2 cellular contexts compared by ENCODE assay signal in the genomic region with DNA sequence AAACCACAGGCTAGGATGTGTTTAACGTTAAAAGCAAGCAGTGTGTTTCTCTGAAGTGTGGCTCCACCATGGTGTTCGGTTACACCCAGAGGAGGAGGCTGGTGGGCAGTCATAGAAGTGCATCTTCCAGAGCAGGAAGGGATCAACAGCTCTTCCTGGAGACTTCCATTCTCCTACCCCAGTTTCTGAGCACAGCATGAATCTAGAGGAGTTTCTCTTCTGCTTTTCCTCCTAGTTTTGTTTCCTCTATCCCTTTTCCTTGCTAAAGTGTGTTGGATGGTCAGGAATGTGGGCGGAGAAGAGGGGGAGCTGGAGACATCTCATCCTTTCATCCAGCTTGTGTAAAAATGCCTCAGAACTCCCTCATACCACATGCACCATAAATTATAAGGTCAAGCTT.
TF ChIP-seq lines count a peak whose summit lies in the region.

No MANE protein-coding gene starts in this region.

TF ChIP-seq in GM23338, 12 proteins besides CTCF, POLR2A, EP300 and RAD21:
- no peak for TF ChIP-seq NANOG (IDR thresholded peaks at IDR 0.05; ENCODE audit: borderline replicate concordance)
- TF ChIP-seq CREB1 (CRISPR knock-in tag; IDR thresholded peaks at IDR 0.05; ENCODE audit: low read depth) = no peak
- no peak for TF ChIP-seq JUNB (IDR thresholded peaks at IDR 0.05; ENCODE audit: unreplicated experiment)
- TF ChIP-seq ZNF331 (CRISPR knock-in tag; IDR thresholded peaks at IDR 0.05; ENCODE audit: low read depth) = no peak
- TF ChIP-seq STAT1 (IDR thresholded peaks at IDR 0.05; ENCODE audit: unreplicated experiment) = no peak

TF ChIP-seq in HepG2, 621 proteins besides CTCF, POLR2A, EP300 and RAD21:
- TF ChIP-seq ZNF337 (CRISPR knock-in tag; IDR thresholded peaks at IDR 0.05; ENCODE audit: borderline replicate concordance, low read depth) (no peak), ZNF720 (CRISPR knock-in tag; IDR thresholded peaks at IDR 0.05) (no peak), MBD4 (IDR thresholded peaks at IDR 0.05; ENCODE audit: borderline replicate concordance, low read length) (no peak), SIX4 (CRISPR knock-in tag; IDR thresholded peaks at IDR 0.05) (no peak), ZNF251 (CRISPR knock-in tag; IDR thresholded peaks at IDR 0.05) (no peak), JUNB (CRISPR knock-in tag; IDR thresholded peaks at IDR 0.05; ENCODE audit: borderline replicate concordance) (no peak), JARID2 (CRISPR knock-in tag; IDR thresholded peaks at IDR 0.05; ENCODE audit: insufficient replicate concordance) (no peak), SYNCRIP (IDR thresholded peaks at IDR 0.05; ENCODE audit: insufficient read depth, low read depth, low read length) (no peak), ZNF44 (CRISPR knock-in tag; IDR thresholded peaks at IDR 0.05) (no peak)
- TF ChIP-seq, protein P1, sequence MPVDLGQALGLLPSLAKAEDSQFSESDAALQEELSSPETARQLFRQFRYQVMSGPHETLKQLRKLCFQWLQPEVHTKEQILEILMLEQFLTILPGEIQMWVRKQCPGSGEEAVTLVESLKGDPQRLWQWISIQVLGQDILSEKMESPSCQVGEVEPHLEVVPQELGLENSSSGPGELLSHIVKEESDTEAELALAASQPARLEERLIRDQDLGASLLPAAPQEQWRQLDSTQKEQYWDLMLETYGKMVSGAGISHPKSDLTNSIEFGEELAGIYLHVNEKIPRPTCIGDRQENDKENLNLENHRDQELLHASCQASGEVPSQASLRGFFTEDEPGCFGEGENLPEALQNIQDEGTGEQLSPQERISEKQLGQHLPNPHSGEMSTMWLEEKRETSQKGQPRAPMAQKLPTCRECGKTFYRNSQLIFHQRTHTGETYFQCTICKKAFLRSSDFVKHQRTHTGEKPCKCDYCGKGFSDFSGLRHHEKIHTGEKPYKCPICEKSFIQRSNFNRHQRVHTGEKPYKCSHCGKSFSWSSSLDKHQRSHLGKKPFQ (CRISPR knock-in tag; IDR thresholded peaks at IDR 0.05; ENCODE audit: insufficient replicate concordance) = no peak
- TF ChIP-seq, protein P2, sequence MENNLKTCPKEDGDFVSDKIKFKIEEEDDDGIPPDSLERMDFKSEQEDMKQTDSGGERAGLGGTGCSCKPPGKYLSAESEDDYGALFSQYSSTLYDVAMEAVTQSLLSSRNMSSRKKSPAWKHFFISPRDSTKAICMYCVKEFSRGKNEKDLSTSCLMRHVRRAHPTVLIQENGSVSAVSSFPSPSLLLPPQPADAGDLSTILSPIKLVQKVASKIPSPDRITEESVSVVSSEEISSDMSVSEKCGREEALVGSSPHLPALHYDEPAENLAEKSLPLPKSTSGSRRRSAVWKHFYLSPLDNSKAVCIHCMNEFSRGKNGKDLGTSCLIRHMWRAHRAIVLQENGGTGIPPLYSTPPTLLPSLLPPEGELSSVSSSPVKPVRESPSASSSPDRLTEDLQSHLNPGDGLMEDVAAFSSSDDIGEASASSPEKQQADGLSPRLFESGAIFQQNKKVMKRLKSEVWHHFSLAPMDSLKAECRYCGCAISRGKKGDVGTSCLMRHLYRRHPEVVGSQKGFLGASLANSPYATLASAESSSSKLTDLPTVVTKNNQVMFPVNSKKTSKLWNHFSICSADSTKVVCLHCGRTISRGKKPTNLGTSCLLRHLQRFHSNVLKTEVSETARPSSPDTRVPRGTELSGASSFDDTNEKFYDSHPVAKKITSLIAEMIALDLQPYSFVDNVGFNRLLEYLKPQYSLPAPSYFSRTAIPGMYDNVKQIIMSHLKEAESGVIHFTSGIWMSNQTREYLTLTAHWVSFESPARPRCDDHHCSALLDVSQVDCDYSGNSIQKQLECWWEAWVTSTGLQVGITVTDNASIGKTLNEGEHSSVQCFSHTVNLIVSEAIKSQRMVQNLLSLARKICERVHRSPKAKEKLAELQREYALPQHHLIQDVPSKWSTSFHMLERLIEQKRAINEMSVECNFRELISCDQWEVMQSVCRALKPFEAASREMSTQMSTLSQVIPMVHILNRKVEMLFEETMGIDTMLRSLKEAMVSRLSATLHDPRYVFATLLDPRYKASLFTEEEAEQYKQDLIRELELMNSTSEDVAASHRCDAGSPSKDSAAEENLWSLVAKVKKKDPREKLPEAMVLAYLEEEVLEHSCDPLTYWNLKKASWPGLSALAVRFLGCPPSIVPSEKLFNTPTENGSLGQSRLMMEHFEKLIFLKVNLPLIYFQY (CRISPR knock-in tag; IDR thresholded peaks at IDR 0.05; ENCODE audit: borderline replicate concordance) = no peak
- TF ChIP-seq, protein P3, sequence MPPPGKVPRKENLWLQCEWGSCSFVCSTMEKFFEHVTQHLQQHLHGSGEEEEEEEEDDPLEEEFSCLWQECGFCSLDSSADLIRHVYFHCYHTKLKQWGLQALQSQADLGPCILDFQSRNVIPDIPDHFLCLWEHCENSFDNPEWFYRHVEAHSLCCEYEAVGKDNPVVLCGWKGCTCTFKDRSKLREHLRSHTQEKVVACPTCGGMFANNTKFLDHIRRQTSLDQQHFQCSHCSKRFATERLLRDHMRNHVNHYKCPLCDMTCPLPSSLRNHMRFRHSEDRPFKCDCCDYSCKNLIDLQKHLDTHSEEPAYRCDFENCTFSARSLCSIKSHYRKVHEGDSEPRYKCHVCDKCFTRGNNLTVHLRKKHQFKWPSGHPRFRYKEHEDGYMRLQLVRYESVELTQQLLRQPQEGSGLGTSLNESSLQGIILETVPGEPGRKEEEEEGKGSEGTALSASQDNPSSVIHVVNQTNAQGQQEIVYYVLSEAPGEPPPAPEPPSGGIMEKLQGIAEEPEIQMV (CRISPR knock-in tag; IDR thresholded peaks at IDR 0.05; ENCODE audit: low read depth) = no peak
- TF ChIP-seq, protein P4, sequence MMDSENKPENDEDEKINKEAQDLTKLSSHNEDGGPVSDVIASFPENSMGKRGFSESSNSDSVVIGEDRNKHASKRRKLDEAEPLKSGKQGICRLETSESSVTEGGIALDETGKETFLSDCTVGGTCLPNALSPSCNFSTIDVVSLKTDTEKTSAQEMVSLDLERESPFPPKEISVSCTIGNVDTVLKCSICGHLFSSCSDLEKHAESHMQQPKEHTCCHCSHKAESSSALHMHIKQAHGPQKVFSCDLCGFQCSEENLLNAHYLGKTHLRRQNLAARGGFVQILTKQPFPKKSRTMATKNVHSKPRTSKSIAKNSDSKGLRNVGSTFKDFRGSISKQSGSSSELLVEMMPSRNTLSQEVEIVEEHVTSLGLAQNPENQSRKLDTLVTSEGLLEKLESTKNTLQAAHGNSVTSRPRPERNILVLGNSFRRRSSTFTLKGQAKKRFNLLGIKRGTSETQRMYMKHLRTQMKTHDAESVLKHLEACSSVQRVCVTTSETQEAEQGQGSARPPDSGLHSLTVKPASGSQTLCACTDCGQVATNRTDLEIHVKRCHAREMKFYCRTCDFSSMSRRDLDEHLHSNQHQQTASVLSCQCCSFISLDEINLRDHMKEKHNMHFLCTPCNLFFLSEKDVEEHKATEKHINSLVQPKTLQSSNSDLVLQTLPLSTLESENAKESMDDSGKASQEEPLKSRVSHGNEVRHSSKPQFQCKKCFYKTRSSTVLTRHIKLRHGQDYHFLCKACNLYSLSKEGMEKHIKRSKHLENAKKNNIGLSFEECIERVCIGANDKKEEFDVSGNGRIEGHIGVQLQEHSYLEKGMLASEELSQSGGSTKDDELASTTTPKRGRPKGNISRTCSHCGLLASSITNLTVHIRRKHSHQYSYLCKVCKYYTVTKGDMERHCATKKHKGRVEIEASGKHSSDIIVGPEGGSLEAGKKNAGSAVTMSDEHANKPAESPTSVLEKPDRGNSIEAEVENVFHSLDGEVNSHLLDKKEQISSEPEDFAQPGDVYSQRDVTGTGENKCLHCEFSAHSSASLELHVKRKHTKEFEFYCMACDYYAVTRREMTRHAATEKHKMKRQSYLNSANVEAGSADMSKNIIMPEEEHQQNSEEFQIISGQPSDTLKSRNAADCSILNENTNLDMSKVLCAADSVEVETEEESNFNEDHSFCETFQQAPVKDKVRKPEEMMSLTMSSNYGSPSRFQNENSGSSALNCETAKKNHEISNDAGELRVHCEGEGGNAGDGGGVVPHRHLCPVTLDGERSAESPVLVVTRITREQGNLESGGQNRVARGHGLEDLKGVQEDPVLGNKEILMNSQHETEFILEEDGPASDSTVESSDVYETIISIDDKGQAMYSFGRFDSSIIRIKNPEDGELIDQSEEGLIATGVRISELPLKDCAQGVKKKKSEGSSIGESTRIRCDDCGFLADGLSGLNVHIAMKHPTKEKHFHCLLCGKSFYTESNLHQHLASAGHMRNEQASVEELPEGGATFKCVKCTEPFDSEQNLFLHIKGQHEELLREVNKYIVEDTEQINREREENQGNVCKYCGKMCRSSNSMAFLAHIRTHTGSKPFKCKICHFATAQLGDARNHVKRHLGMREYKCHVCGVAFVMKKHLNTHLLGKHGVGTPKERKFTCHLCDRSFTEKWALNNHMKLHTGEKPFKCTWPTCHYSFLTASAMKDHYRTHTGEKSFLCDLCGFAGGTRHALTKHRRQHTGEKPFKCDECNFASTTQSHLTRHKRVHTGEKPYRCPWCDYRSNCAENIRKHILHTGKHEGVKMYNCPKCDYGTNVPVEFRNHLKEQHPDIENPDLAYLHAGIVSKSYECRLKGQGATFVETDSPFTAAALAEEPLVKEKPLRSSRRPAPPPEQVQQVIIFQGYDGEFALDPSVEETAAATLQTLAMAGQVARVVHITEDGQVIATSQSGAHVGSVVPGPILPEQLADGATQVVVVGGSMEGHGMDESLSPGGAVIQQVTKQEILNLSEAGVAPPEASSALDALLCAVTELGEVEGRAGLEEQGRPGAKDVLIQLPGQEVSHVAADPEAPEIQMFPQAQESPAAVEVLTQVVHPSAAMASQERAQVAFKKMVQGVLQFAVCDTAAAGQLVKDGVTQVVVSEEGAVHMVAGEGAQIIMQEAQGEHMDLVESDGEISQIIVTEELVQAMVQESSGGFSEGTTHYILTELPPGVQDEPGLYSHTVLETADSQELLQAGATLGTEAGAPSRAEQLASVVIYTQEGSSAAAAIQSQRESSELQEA (CRISPR knock-in tag; IDR thresholded peaks at IDR 0.05; ENCODE audit: not compliant biosample characterization) = no peak
- TF ChIP-seq, protein P5, sequence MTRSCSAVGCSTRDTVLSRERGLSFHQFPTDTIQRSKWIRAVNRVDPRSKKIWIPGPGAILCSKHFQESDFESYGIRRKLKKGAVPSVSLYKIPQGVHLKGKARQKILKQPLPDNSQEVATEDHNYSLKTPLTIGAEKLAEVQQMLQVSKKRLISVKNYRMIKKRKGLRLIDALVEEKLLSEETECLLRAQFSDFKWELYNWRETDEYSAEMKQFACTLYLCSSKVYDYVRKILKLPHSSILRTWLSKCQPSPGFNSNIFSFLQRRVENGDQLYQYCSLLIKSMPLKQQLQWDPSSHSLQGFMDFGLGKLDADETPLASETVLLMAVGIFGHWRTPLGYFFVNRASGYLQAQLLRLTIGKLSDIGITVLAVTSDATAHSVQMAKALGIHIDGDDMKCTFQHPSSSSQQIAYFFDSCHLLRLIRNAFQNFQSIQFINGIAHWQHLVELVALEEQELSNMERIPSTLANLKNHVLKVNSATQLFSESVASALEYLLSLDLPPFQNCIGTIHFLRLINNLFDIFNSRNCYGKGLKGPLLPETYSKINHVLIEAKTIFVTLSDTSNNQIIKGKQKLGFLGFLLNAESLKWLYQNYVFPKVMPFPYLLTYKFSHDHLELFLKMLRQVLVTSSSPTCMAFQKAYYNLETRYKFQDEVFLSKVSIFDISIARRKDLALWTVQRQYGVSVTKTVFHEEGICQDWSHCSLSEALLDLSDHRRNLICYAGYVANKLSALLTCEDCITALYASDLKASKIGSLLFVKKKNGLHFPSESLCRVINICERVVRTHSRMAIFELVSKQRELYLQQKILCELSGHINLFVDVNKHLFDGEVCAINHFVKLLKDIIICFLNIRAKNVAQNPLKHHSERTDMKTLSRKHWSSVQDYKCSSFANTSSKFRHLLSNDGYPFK (CRISPR knock-in tag; IDR thresholded peaks at IDR 0.05; ENCODE audit: borderline replicate concordance) = no peak
